In the genomic region with DNA sequence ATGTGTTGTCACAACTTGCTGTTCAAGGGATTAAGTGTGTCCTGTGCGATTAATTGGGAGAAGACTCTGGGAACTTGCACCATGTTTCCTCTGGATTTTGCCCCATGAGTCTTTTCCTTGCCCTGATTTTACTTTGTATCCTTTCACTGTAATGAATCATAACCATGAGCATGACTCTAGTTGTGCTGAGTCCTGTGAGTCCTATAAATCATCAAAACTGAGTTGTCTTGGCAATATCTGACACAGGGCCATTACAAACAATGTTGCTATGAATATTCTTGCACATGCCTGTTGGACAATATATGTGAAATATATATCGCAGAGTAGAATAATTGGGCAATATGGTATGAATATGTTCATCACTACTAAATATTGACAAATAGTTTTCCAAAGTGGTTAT, we compare ENCODE assay signal across 23 cellular contexts. TPM values are rescaled to one million over a fixed set of nuclear protein-coding genes. Genes with fewer than 3 reads are reported as not detected.
A peak's percentile ranks its signal among the peaks of the same experiment; 100 is the strongest.
DNase-seq lines count a peak whose midpoint lies in the region; ATAC-seq and TF ChIP-seq lines count a peak whose summit lies in the region.
"Had no signal": no experiment of that assay in that cellular context is flagged by ENCODE, and none has a peak within 500 bp of the region (broad histone marks: within the 10 kb centered on the region; RNA-seq: fewer than 3 reads in every experiment).

No MANE protein-coding gene starts in this region.

- H3K4me2 ChIP-seq in SK-N-SH: no peak overlapping the region
- H3K4me2 ChIP-seq in osteoblast (ENCODE audit: insufficient read depth, low read length): no peak overlapping the region

- H4K20me1 ChIP-seq in SK-N-SH (ENCODE audit: insufficient read depth) (no peaks in the 10 kb centered on the region), osteoblast (ENCODE audit: insufficient read depth, low read length) (no peaks in the 10 kb centered on the region)

- H3K9ac ChIP-seq in SK-N-SH: no peak overlapping the region

- no peak for TF ChIP-seq CTCF in SK-N-SH (IDR thresholded peaks at IDR 0.05)
- TF ChIP-seq CTCF in osteoblast (IDR thresholded peaks at IDR 0.05; ENCODE audit: extremely low read depth, low read depth, low read length): no peak

- TF ChIP-seq EP300 in SK-N-SH (IDR thresholded peaks at IDR 0.05; ENCODE audit: borderline replicate concordance in 1 of 2, low read depth in 1 of 2, low read length in 1 of 2): no peak

- H3K9me2 ChIP-seq in SK-N-SH: no peaks in the 10 kb centered on the region

- H3K27ac ChIP-seq in SK-N-SH (ENCODE audit: low read depth in 2 of 2, low read length in 1 of 2): peak overlapping the region in 1 of 2 experiments; percentile 63; a peak in 2 of 4 replicates
- H3K27ac ChIP-seq in osteoblast (ENCODE audit: low read depth, low read length): peak overlapping the region; percentile 47
- H3K27ac ChIP-seq: ascending aorta had no signal

- intact Hi-C loops in activated CD4-positive, alpha-beta T cell treated with anti-CD3 and anti-CD28 coated beads, Interleukin-2, amount 10 ng/mL, durations not matched to agents 24 days and 14 days (cut with micrococcal nuclease): no loop called here

- POLR2A ChIA-PET in SK-N-SH (lab: Yijun Ruan, JAX): no interaction called here

- H2AFZ ChIP-seq in SK-N-SH (ENCODE audit: low read depth) (no peak overlapping the region), osteoblast (ENCODE audit: low read length) (no peak overlapping the region)

- H3K4me3 ChIP-seq in SK-N-SH (ENCODE audit: low read depth in 2 of 2, low read length in 1 of 2) (no peak overlapping the region), osteoblast (ENCODE audit: insufficient read depth, low read length) (no peak overlapping the region)
- H3K4me3 ChIP-seq: ascending aorta had no signal

- H3K27me3 ChIP-seq in SK-N-SH (ENCODE audit: insufficient read depth) (no peaks in the 10 kb centered on the region), osteoblast (ENCODE audit: insufficient read depth, low read length) (no peaks in the 10 kb centered on the region)
- H3K27me3 ChIP-seq: ascending aorta had no signal

- 89% methylated on average over 2 of the region's 2 CpGs for WGBS in SK-N-SH (ENCODE audit: low lambda C conversion rate)

- peaks cover 4% of the 10 kb centered on the region for H3K9me3 Mint-ChIP-seq in activated CD4-positive, alpha-beta T cell treated with anti-CD3 and anti-CD28 coated beads, Interleukin-2, amount 10 ng/mL, durations not matched to agents 24 days and 14 days
- H3K9me3 Mint-ChIP-seq: activated T-cell treated with anti-CD3 and anti-CD28 coated beads, Interleukin-2, amount 50 U/mL, for 72 hours; nephron had no signal

- H3K9me3 ChIP-seq in SK-N-SH: no peaks in the 10 kb centered on the region
- no peaks in the 10 kb centered on the region for H3K9me3 ChIP-seq in osteoblast (ENCODE audit: low read depth, low read length)
- H3K9me3 ChIP-seq: ascending aorta had no signal

- H3K36me3 Mint-ChIP-seq in activated CD4-positive, alpha-beta T cell treated with anti-CD3 and anti-CD28 coated beads, Interleukin-2, amount 10 ng/mL, durations not matched to agents 24 days and 14 days (ENCODE audit: low read depth): no peaks in the 10 kb centered on the region
- H3K36me3 Mint-ChIP-seq: CD4-positive, CD25-positive, alpha-beta regulatory T cell; mesothelial cell of epicardium had no signal

- H3K79me2 ChIP-seq in SK-N-SH (ENCODE audit: insufficient read depth) (no peaks in the 10 kb centered on the region), osteoblast (ENCODE audit: insufficient read depth, low read length) (no peaks in the 10 kb centered on the region)

- H3K27ac Mint-ChIP-seq in activated CD4-positive, alpha-beta T cell treated with anti-CD3 and anti-CD28 coated beads, Interleukin-2, amount 10 ng/mL, durations not matched to agents 24 days and 14 days: no peak overlapping the region
- H3K27ac Mint-ChIP-seq: activated T-cell treated with anti-CD3 and anti-CD28 coated beads, Interleukin-2, amount 50 U/mL, for 72 hours; CD4-positive, CD25-positive, alpha-beta regulatory T cell; mesothelial cell of epicardium; nephron had no signal

- H3K27me3 Mint-ChIP-seq in activated CD4-positive, alpha-beta T cell treated with anti-CD3 and anti-CD28 coated beads, Interleukin-2, amount 10 ng/mL, durations not matched to agents 24 days and 14 days: no peaks in the 10 kb centered on the region
- H3K27me3 Mint-ChIP-seq: CD4-positive, CD25-positive, alpha-beta regulatory T cell had no signal

- no peak overlapping the region for H3K4me3 Mint-ChIP-seq in activated CD4-positive, alpha-beta T cell treated with anti-CD3 and anti-CD28 coated beads, Interleukin-2, amount 10 ng/mL, durations not matched to agents 24 days and 14 days
- H3K4me3 Mint-ChIP-seq: activated T-cell treated with anti-CD3 and anti-CD28 coated beads, Interleukin-2, amount 50 U/mL, for 72 hours; CD4-positive, CD25-positive, alpha-beta regulatory T cell; mesothelial cell of epicardium; nephron had no signal

- H3K4me1 ChIP-seq in SK-N-SH (ENCODE audit: control insufficient read depth in 1 of 2, insufficient read depth in 2 of 2, low read depth in 1 of 2, low read length in 1 of 2) (peaks cover 0 to 3% of the 10 kb centered on the region in 2 experiments; a peak in 1 of 4 replicates), osteoblast (ENCODE audit: insufficient read depth, low read length) (peaks cover 13% of the 10 kb centered on the region)
- H3K4me1 ChIP-seq: ascending aorta had no signal

- CTCF ChIA-PET in SK-N-SH (lab: Yijun Ruan, JAX): no interaction called here

- peaks cover 0 to 7% of the 10 kb centered on the region in 2 experiments for H3K36me3 ChIP-seq in SK-N-SH (replicated peaks in 1 of 2; ENCODE audit: control insufficient read depth in 1 of 2, insufficient read depth in 2 of 2, low read length in 1 of 2)
- no peaks in the 10 kb centered on the region for H3K36me3 ChIP-seq in osteoblast (ENCODE audit: insufficient read depth, low read length)
- H3K36me3 ChIP-seq: ascending aorta had no signal

- H3F3A ChIP-seq in SK-N-SH (replicated peaks; ENCODE audit: insufficient read depth): peaks cover 20% of the 10 kb centered on the region

- DNase-seq in HCEC 1CT: peak; percentile 83
- DNase-seq in SK-N-SH: no peak
- DNase-seq in osteoblast (ENCODE audit: insufficient read length, low spot score, missing footprints): peak; percentile 73
- DNase-seq in activated CD4-positive, alpha-beta T cell treated with anti-CD3 and anti-CD28 coated beads, Interleukin-2, amount 10 ng/mL, durations not matched to agents 24 days and 14 days: no peak
- DNase-seq in activated CD4-positive, alpha-beta T cell treated with anti-CD3 and anti-CD28 coated beads for 4 hours: no peak
- DNase-seq: activated CD4-positive, alpha-beta T cell treated with anti-CD3 and anti-CD28 coated beads for 48 hours; activated naive CD4-positive, alpha-beta T cell treated with anti-CD3 and anti-CD28 coated beads, Interleukin-2, amount 50 U/mL, for 16 hours; activated T-cell treated with anti-CD3 and anti-CD28 coated beads, Interleukin-2, amount 50 U/mL, for 72 hours; CD4-positive, CD25-positive, alpha-beta regulatory T cell; DMS 273 treated with DMSO at 0.1 percent for 48 hours; GF-D8; head of caudate nucleus; NCI-H1105 treated with DMSO at 0.1 percent for 48 hours; NCI-H2081; OCI-M1; SIG-M5; T-helper 1 cell had no signal

- ATAC-seq in esophagus mucosa (peak; percentile 91), GM18517 (IDR thresholded peaks at IDR 0.05; ENCODE audit: unreplicated experiment) (no peak)
- ATAC-seq: activated T-cell treated with anti-CD3 and anti-CD28 coated beads, Interleukin-2, amount 50 U/mL, for 72 hours had no signal

- peaks cover 7% of the 10 kb centered on the region for H3K4me1 Mint-ChIP-seq in activated CD4-positive, alpha-beta T cell treated with anti-CD3 and anti-CD28 coated beads, Interleukin-2, amount 10 ng/mL, durations not matched to agents 24 days and 14 days
- H3K4me1 Mint-ChIP-seq: nephron had no signal

- no peak for TF ChIP-seq RAD21 in SK-N-SH (IDR thresholded peaks at IDR 0.05; ENCODE audit: low read length)

TF ChIP-seq in SK-N-SH, 30 proteins besides CTCF, POLR2A, EP300 and RAD21 (continues in another document):
- no peak for TF ChIP-seq RFX5 (IDR thresholded peaks at IDR 0.05; ENCODE audit: low read length)
- no peak for TF ChIP-seq SIN3A (IDR thresholded peaks at IDR 0.05; ENCODE audit: borderline replicate concordance, low read depth, low read length)
- TF ChIP-seq, protein P1, sequence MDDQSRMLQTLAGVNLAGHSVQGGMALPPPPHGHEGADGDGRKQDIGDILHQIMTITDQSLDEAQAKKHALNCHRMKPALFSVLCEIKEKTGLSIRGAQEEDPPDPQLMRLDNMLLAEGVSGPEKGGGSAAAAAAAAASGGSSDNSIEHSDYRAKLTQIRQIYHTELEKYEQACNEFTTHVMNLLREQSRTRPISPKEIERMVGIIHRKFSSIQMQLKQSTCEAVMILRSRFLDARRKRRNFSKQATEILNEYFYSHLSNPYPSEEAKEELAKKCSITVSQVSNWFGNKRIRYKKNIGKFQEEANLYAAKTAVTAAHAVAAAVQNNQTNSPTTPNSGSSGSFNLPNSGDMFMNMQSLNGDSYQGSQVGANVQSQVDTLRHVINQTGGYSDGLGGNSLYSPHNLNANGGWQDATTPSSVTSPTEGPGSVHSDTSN (IDR thresholded peaks at IDR 0.05): peak; percentile 78
- no peak for TF ChIP-seq RXRA (IDR thresholded peaks at IDR 0.05; ENCODE audit: borderline replicate concordance, low read depth)
- TF ChIP-seq CHD2 (IDR thresholded peaks at IDR 0.05; ENCODE audit: low read length, partially characterized antibody): no peak
- no peak for TF ChIP-seq TEAD4 (IDR thresholded peaks at IDR 0.05; ENCODE audit: borderline replicate concordance, insufficient read depth)
- no peak for TF ChIP-seq MXI1 (IDR thresholded peaks at IDR 0.05; ENCODE audit: low read depth, low read length)
- TF ChIP-seq NRF1 (IDR thresholded peaks at IDR 0.05; ENCODE audit: low read depth, low read length): no peak
- 0 out of 2 replicates have a peak, but pooled peaks have one; percentile 21 for TF ChIP-seq JUND (IDR thresholded peaks at IDR 0.05)
- TF ChIP-seq MEF2A (IDR thresholded peaks at IDR 0.05; ENCODE audit: borderline replicate concordance, low read depth): no peak
- TF ChIP-seq FOSL2 (IDR thresholded peaks at IDR 0.05; ENCODE audit: borderline replicate concordance, low read depth): no peak
- TF ChIP-seq RCOR1 (IDR thresholded peaks at IDR 0.05; ENCODE audit: low read length): no peak

RNA-seq across cellular contexts. Expression of a gene that starts 56.5 kb away (rescaled TPM):
- 18.7 and 20.4 TPM in 2 replicates for polyA plus RNA-seq in SK-N-SH (2012; rRNA removed)
- 14.9 and 20.2 TPM in 2 replicates for polyA plus RNA-seq in SK-N-SH (2012; cell fraction: cytosol; rRNA removed)
- 18.2 and 26.5 TPM in 2 replicates for polyA plus RNA-seq in SK-N-SH (2012; cell fraction: nucleus; rRNA removed)
- 6.3 TPM for total RNA-seq in esophagus mucosa
- 632 and 879 TPM in 2 replicates for total RNA-seq in osteoblast
- 0.49 and 0.66 TPM in 2 replicates for total RNA-seq in activated CD4-positive, alpha-beta T cell treated with anti-CD3 and anti-CD28 coated beads, Interleukin-2, amount 10 ng/mL, durations not matched to agents 24 days and 14 days
- total RNA-seq: HT-29 had no signal

Comparison
In these comparisons a context has a peak if more than half of its experiments do, and no peak if none do; other contexts are left out.
1. DNase-seq: peak in HCEC 1CT (single experiment) and osteoblast (single experiment); none in SK-N-SH (single experiment), activated CD4-positive, alpha-beta T cell treated with anti-CD3 and anti-CD28 coated beads, Interleukin-2, amount 10 ng/mL, durations not matched to agents 24 days and 14 days (single experiment) and activated CD4-positive, alpha-beta T cell treated with anti-CD3 and anti-CD28 coated beads for 4 hours (0 of 2).
2. RNA of a gene that starts 56.5 kb away (total RNA-seq): 632 to 879 TPM in osteoblast; 6.3 TPM in esophagus mucosa (single experiment) and 0.49 to 0.66 TPM in activated CD4-positive, alpha-beta T cell treated with anti-CD3 and anti-CD28 coated beads, Interleukin-2, amount 10 ng/mL, durations not matched to agents 24 days and 14 days; every median in the first group is over 10 times any median in the second.